ENCODE assay signal across 9 cellular contexts in genomic region chr2:199325881-199326280, GRCh38.
"Had no signal": no experiment of that assay in that cellular context is flagged by ENCODE, and none has a peak within 500 bp of the region (broad histone marks: within the 10 kb centered on the region; RNA-seq: fewer than 3 reads in every experiment).

No MANE protein-coding gene starts in this region.

- H2AFZ ChIP-seq: GM23248 had no signal

- H3K27me3 Mint-ChIP-seq: IgD-negative memory B cell had no signal

- H3K9me3 Mint-ChIP-seq: HFFc6, IgD-negative memory B cell had no signal

- H3K36me3 Mint-ChIP-seq: IgD-negative memory B cell had no signal

- H3K9me3 ChIP-seq: HAP-1 had no signal

- ATAC-seq: HCT116 had no signal

- H3K4me3 ChIP-seq: GM23248, HAP-1 had no signal

- H3K9ac ChIP-seq: GM23248 had no signal

- H3K36me3 ChIP-seq: HAP-1 had no signal

- H3K4me3 Mint-ChIP-seq: HFFc6, IgD-negative memory B cell had no signal

- H3K27ac Mint-ChIP-seq: HFFc6, IgD-negative memory B cell had no signal

- H3K4me1 Mint-ChIP-seq: IgD-negative memory B cell had no signal

- H3K4me1 ChIP-seq: HAP-1 had no signal

- DNase-seq: GM23248, GOT3, H7, HFFc6, KG1 had no signal

- H3K27ac ChIP-seq: GM23248, HL-60 had no signal
